In genomic region chr11:3913921-3914320, GRCh38 we compare ENCODE assay signal across 17 cellular contexts.
"Had no signal": no experiment of that assay in that cellular context is flagged by ENCODE, and none has a peak within 500 bp of the region (broad histone marks: within the 10 kb centered on the region; RNA-seq: fewer than 3 reads in every experiment).

No MANE protein-coding gene starts in this region.

- H3K9me3 ChIP-seq: psoas muscle, spleen had no signal

- H3K27ac ChIP-seq: dorsolateral prefrontal cortex, psoas muscle had no signal

- H3K36me3 ChIP-seq: spleen had no signal

- H3K27me3 Mint-ChIP-seq: activated CD4-positive, alpha-beta T cell treated with anti-CD3 and anti-CD28 coated beads, Interleukin-2, amount 10 ng/mL, durations not matched to agents 7 days and 5 days; activated naive CD8-positive, alpha-beta T cell; stimulated activated naive B cell treated with anti-CD40 and anti-IgM and Interleukin-4, amounts not matched to agents 10 μg/mL and 1 μg/mL and 100 μg/mL, for 72 hours; type B pancreatic cell had no signal

- H3K36me3 Mint-ChIP-seq: type B pancreatic cell had no signal

- H3K4me3 Mint-ChIP-seq: activated CD4-positive, alpha-beta T cell treated with anti-CD3 and anti-CD28 coated beads, Interleukin-2, amount 10 ng/mL, durations not matched to agents 7 days and 5 days; activated naive CD8-positive, alpha-beta T cell; nephron; stimulated activated naive B cell treated with anti-CD40 and anti-IgM and Interleukin-4, amounts not matched to agents 10 μg/mL and 1 μg/mL and 100 μg/mL, for 72 hours; type B pancreatic cell had no signal

- H3K4me3 ChIP-seq: dorsolateral prefrontal cortex, lung, psoas muscle, spleen had no signal

- ATAC-seq: esophagus mucosa; sciatic nerve; stimulated activated naive B cell treated with anti-CD40 and anti-IgM and Interleukin-4, amounts not matched to agents 10 μg/mL and 1 μg/mL and 100 μg/mL, for 72 hours had no signal

- H3K9me3 Mint-ChIP-seq: activated CD4-positive, alpha-beta T cell treated with anti-CD3 and anti-CD28 coated beads, Interleukin-2, amount 10 ng/mL, durations not matched to agents 7 days and 5 days; nephron; stimulated activated naive B cell treated with anti-CD40 and anti-IgM and Interleukin-4, amounts not matched to agents 10 μg/mL and 1 μg/mL and 100 μg/mL, for 72 hours; type B pancreatic cell had no signal

- DNase-seq: activated CD4-positive, alpha-beta T cell treated with anti-CD3 and anti-CD28 coated beads, Interleukin-2, amount 10 ng/mL, durations not matched to agents 7 days and 5 days; activated CD4-positive, CD25-positive, alpha-beta regulatory T cell; activated gamma-delta T cell; activated T-cell treated with anti-CD3 and anti-CD28 coated beads, Interleukin-2, amount 50 U/mL, for 1 hour; dorsolateral prefrontal cortex; glutamatergic neuron; psoas muscle; spleen; stimulated activated CD4-positive, alpha-beta T cell treated with anti-CD3 and anti-CD28 coated beads, Interleukin-1b, Interleukin-23, amount 100 ng/mL, for 48 hours; stimulated activated naive B cell treated with anti-CD40 and anti-IgM and Interleukin-4, amounts not matched to agents 10 μg/mL and 1 μg/mL and 100 μg/mL, for 72 hours; T-helper 1 cell had no signal

- H3K4me1 Mint-ChIP-seq: nephron had no signal

- H3K27ac Mint-ChIP-seq: activated CD4-positive, alpha-beta T cell treated with anti-CD3 and anti-CD28 coated beads, Interleukin-2, amount 10 ng/mL, durations not matched to agents 7 days and 5 days; activated naive CD8-positive, alpha-beta T cell; nephron; stimulated activated naive B cell treated with anti-CD40 and anti-IgM and Interleukin-4, amounts not matched to agents 10 μg/mL and 1 μg/mL and 100 μg/mL, for 72 hours; type B pancreatic cell had no signal

- H3K27me3 ChIP-seq: spleen had no signal
